ENCODE assay signal across 11 cellular contexts in the genomic region with DNA sequence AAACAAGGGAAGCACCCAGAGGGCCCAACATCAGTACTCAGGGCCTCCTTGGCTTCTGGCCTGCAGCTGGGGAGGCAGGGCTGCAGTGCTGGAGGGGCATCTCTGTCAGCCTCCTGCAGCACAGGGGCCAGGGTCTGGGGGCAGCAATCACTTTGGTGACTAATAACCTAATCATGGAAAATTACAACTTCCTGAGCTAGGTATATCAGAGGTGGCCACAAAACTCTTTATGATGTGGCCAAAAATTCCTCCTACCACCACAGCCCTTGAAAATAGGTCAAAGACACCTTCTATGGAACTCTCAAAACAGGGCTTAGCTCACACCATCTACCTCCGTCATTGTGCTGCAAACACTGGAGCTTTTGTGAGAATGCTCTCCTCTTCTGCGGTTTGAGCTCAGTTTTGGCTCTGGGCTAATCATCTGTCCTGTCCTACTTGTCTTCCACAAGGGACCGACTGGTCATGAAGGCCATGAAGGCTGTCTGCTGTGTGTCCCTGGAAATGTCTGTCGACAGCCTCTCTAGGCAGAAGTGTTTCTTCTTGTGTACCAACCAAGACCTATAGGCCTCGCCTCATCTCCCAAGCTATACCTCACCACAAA. TPM values are rescaled to one million over a fixed set of nuclear protein-coding genes. Genes with fewer than 3 reads are reported as not detected.
DNase-seq lines count a peak whose midpoint lies in the region; ATAC-seq, FAIRE-seq and TF ChIP-seq lines count a peak whose summit lies in the region.
"Had no signal": no experiment of that assay in that cellular context is flagged by ENCODE, and none has a peak within 500 bp of the region (broad histone marks: within the 10 kb centered on the region; RNA-seq: fewer than 3 reads in every experiment).

No MANE protein-coding gene starts in this region.

- ATAC-seq in T-cell (replicated peaks in 1 of 4), result peak in 2 of 4 experiments; percentile 19 to 29
- peak; percentile 4 to 11 for ATAC-seq in activated naive CD4-positive, alpha-beta T cell treated with anti-CD3 and anti-CD28 coated beads, Interleukin-2, amount 50 U/mL, for 72 hours
- no peak for ATAC-seq in body of pancreas
- ATAC-seq in HG03354 (IDR thresholded peaks at IDR 0.05; ENCODE audit: poor library complexity, severe bottlenecking, unreplicated experiment), result no peak
- no peak for ATAC-seq in GM21825 (IDR thresholded peaks at IDR 0.05; ENCODE audit: unreplicated experiment)

- no peak for TF ChIP-seq CTCF in HFFc6 (IDR thresholded peaks at IDR 0.05)
- no peak for TF ChIP-seq CTCF in body of pancreas (IDR thresholded peaks at IDR 0.05)

- H3K9me3 Mint-ChIP-seq in HFFc6 (no peaks in the 10 kb centered on the region), T-cell (no peaks in the 10 kb centered on the region)
- H3K9me3 Mint-ChIP-seq in activated naive CD4-positive, alpha-beta T cell treated with anti-CD3 and anti-CD28 coated beads, Interleukin-2, amount 50 U/mL, for 72 hours, result no peaks in the 10 kb centered on the region

- H3K4me1 Mint-ChIP-seq in HFFc6 (ENCODE audit: low read depth) (peaks cover 64% of the 10 kb centered on the region), T-cell (peaks cover 62 to 74% (median 69%) of the 10 kb centered on the region in 3 donors)

- H3K4me1 ChIP-seq in small intestine (ENCODE audit: control insufficient read depth in 2 of 2, insufficient read depth in 1 of 2, low read depth in 1 of 2, low read length in 1 of 2), result no peaks in the 10 kb centered on the region
- peaks cover 21% of the 10 kb centered on the region for H3K4me1 ChIP-seq in SJCRH30
- peaks cover 15% of the 10 kb centered on the region for H3K4me1 ChIP-seq in body of pancreas

- no peak overlapping the region for H3K4me3 ChIP-seq in small intestine (ENCODE audit: low read depth in 1 of 2, low read length in 2 of 2)
- no peak overlapping the region for H3K4me3 ChIP-seq in SJCRH30
- no peak overlapping the region for H3K4me3 ChIP-seq in body of pancreas
- H3K4me3 ChIP-seq: ovary had no signal

- no peaks in the 10 kb centered on the region for H3K9me3 ChIP-seq in small intestine (ENCODE audit: control insufficient read depth, low read depth)
- no peaks in the 10 kb centered on the region for H3K9me3 ChIP-seq in SJCRH30 (replicated peaks)
- H3K9me3 ChIP-seq in body of pancreas, result no peaks in the 10 kb centered on the region
- H3K9me3 ChIP-seq: ovary had no signal

- no peak for TF ChIP-seq POLR2A in body of pancreas (IDR thresholded peaks at IDR 0.05)

- H3K27me3 ChIP-seq in small intestine (ENCODE audit: control insufficient read depth in 2 of 2, insufficient read depth in 2 of 2, low read length in 2 of 2) (no peaks in the 10 kb centered on the region), SJCRH30 (no peaks in the 10 kb centered on the region), body of pancreas (no peaks in the 10 kb centered on the region)
- H3K27me3 ChIP-seq: ovary had no signal

- H3K36me3 ChIP-seq in small intestine (ENCODE audit: control insufficient read depth in 2 of 2, insufficient read depth in 2 of 2, low read length in 2 of 2) (no peaks in the 10 kb centered on the region), SJCRH30 (no peaks in the 10 kb centered on the region), body of pancreas (replicated peaks in 1 of 2; ENCODE audit: insufficient read depth in 1 of 2, low read depth in 2 of 2) (no peaks in the 10 kb centered on the region)
- H3K36me3 ChIP-seq: ovary had no signal

- H3K27me3 Mint-ChIP-seq in HFFc6 (ENCODE audit: insufficient read depth), result no peaks in the 10 kb centered on the region
- H3K27me3 Mint-ChIP-seq in T-cell, result no peaks in the 10 kb centered on the region

- H3K27ac Mint-ChIP-seq in HFFc6 (peak overlapping the region; percentile 97), T-cell (peak overlapping the region; percentile 85 to 88)
- H3K27ac Mint-ChIP-seq in activated naive CD4-positive, alpha-beta T cell treated with anti-CD3 and anti-CD28 coated beads, Interleukin-2, amount 50 U/mL, for 72 hours, result peak overlapping the region; percentile 26 to 90

- POLR2A ChIA-PET in T-cell (lab: Charles Lee), result interaction anchor here in 1 of 2 donors (0.7 kb wide), 1 partner anchor 388 kb away, joined by 3 read pairs; a partner anchor contains a TSS

- H3K4me3 Mint-ChIP-seq in HFFc6 (no peak overlapping the region), T-cell (peak overlapping the region in 1 of 3 donors; percentile 55)

- peak overlapping the region; percentile 57 to 90 for H3K27ac ChIP-seq in small intestine (ENCODE audit: low read depth in 1 of 2, low read length in 1 of 2)
- no peak overlapping the region for H3K27ac ChIP-seq in SJCRH30
- peak overlapping the region in 1 of 4 donors; percentile 62 for H3K27ac ChIP-seq in body of pancreas
- H3K27ac ChIP-seq: ovary had no signal

- CTCF ChIA-PET in T-cell (lab: Charles Lee), result interaction anchor here (1.1 to 1.5 kb wide), 4 partner anchors 34 to 39 kb away, joined by 3 to 5 read pairs (median 4); no protein-coding TSS in a partner anchor

- intact Hi-C loops in body of pancreas (cut with DNase I), result no loop called here

- no peak for FAIRE-seq in small intestine (lab: Jason Lieb, UNC)
- FAIRE-seq: keratinocyte had no signal

- DNase-seq in HFFc6, result no peak
- peak in 17 of 34 experiments; percentile 14 to 45 (median 25) for DNase-seq in T-cell
- DNase-seq in activated naive CD4-positive, alpha-beta T cell treated with anti-CD3 and anti-CD28 coated beads, Interleukin-2, amount 50 U/mL, for 72 hours (ENCODE audit: low spot score in 2 of 2), result peak in 1 of 2 donors; percentile 55
- no peak for DNase-seq in small intestine
- DNase-seq in SJCRH30, result no peak
- no peak for DNase-seq in body of pancreas
- DNase-seq: Karpas-422, ovary had no signal

- 72 to 78% (median 77%) methylated on average over 5 of the region's 5 CpGs for WGBS in small intestine, 3 donors
- 76 to 87% methylated on average over 5 of the region's 5 CpGs for WGBS in body of pancreas, 2 donors

- no peaks in the 10 kb centered on the region for H3K36me3 Mint-ChIP-seq in HFFc6 (ENCODE audit: low read depth)
- H3K36me3 Mint-ChIP-seq in T-cell, result no peaks in the 10 kb centered on the region
- H3K36me3 Mint-ChIP-seq in activated naive CD4-positive, alpha-beta T cell treated with anti-CD3 and anti-CD28 coated beads, Interleukin-2, amount 50 U/mL, for 72 hours, result peaks cover 0 to 6% of the 10 kb centered on the region in 2 donors

RNA-seq across cellular contexts. Expression of a gene that starts 28.6 kb away (rescaled TPM):
- total RNA-seq in HFFc6 (2021; fragmentation: NEBNext Ultra II Directional; extraction: Animal tissue kit (Norgen Biotek cat#: 25700)), result under 1 TPM in 1 of 6 experiments, not detected in 5; 0.21 TPM
- total RNA-seq in T-cell, result under 1 TPM in 1 of 5 donors, not detected in 4; 0.89 TPM
- 10 to 100 TPM in 1 of 2 donors, 1 to 10 TPM in 1; 8.4 to 39.7 TPM for total RNA-seq in activated naive CD4-positive, alpha-beta T cell treated with anti-CD3 and anti-CD28 coated beads, Interleukin-2, amount 50 U/mL, for 72 hours
- polyA plus RNA-seq in small intestine, result under 1 TPM in 1 of 3 donors, not detected in 2; 0.25 TPM
- total RNA-seq in SJCRH30 (2014; rRNA removed; shearing (Covaris generic)), result not detected in 2 replicates
- total RNA-seq in body of pancreas, result not detected
- polyA plus RNA-seq: ovary had no signal

RNA-seq across cellular contexts. Expression of a gene that starts 41.7 kb away (rescaled TPM):
- total RNA-seq in HFFc6 (2021; fragmentation: NEBNext Ultra II Directional; extraction: Animal tissue kit (Norgen Biotek cat#: 25700)), result not detected
- total RNA-seq in T-cell, result not detected
- total RNA-seq in activated naive CD4-positive, alpha-beta T cell treated with anti-CD3 and anti-CD28 coated beads, Interleukin-2, amount 50 U/mL, for 72 hours, result 1 to 10 TPM in 1 of 2 donors, not detected in 1; 9.7 TPM
- polyA plus RNA-seq in small intestine, result not detected
- total RNA-seq in SJCRH30 (2014; rRNA removed; shearing (Covaris generic)), result not detected in 2 replicates
- not detected for total RNA-seq in body of pancreas
- total RNA-seq: ovary had no signal
- polyA plus RNA-seq: keratinocyte, ovary had no signal

Comparison
In these comparisons a context has a peak if more than half of its experiments do, and no peak if none do; other contexts are left out.
1. ATAC-seq: peak in activated naive CD4-positive, alpha-beta T cell treated with anti-CD3 and anti-CD28 coated beads, Interleukin-2, amount 50 U/mL, for 72 hours (2 of 2); none in body of pancreas (single experiment), HG03354 (single experiment) and GM21825 (single experiment).
2. Peak in every context shown above with its lines, with median percentiles within 50 percentile points of each other: H3K27ac Mint-ChIP-seq.